In the genomic region with DNA sequence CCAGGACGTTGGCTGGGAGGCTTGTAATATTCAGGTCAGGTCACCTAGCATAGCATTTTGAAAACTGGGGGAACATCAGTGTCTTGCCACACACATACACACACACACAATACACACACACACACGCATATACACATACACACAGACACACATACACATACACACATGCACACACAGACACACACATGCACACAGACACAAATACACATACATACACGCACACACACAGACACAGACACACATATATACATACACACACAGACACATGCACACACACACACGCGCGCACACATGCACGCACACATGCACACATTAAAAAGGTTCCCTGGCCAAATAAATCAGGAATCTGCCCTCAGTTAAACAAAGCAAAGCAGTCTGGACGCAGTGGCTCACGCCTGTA, we compare ENCODE assay signal across 24 cellular contexts. TPM values are rescaled to one million over a fixed set of nuclear protein-coding genes. Genes with fewer than 3 reads are reported as not detected.
"Had no signal": no experiment of that assay in that cellular context is flagged by ENCODE, and none has a peak within 500 bp of the region (broad histone marks: within the 10 kb centered on the region; RNA-seq: fewer than 3 reads in every experiment).

No MANE protein-coding gene starts in this region.

- H2AFZ ChIP-seq: parathyroid adenoma had no signal

- H3K4me3 ChIP-seq: dorsolateral prefrontal cortex, prostate gland, spleen had no signal

- H3K27ac ChIP-seq: dorsolateral prefrontal cortex, parathyroid adenoma, prostate gland, spleen had no signal

- FAIRE-seq: frontal cortex, kidney had no signal

- H3K4me1 ChIP-seq: parathyroid adenoma, prostate gland, spleen had no signal

- ATAC-seq: esophagus mucosa; left cardiac atrium; naive thymus-derived CD8-positive, alpha-beta T cell; sciatic nerve had no signal

- H3K9me3 ChIP-seq: prostate gland, spleen had no signal

- H3K79me2 ChIP-seq: parathyroid adenoma had no signal

- H3K9ac ChIP-seq: parathyroid adenoma had no signal

- H3K27me3 ChIP-seq: dorsolateral prefrontal cortex, spleen had no signal

- H3K36me3 ChIP-seq: prostate gland had no signal

- DNase-seq: cortex of kidney; dorsolateral prefrontal cortex; effector CD8-positive, alpha-beta T cell; left cardiac atrium; mammary epithelial cell; nucleus accumbens; spleen; stimulated activated CD4-positive, alpha-beta T cell treated with anti-CD3 and anti-CD28 coated beads, Interleukin-15, amount 100 ng/mL, for 24 hours; stimulated activated CD4-positive, alpha-beta T cell treated with anti-CD3 and anti-CD28 coated beads, Interleukin-1b, Interleukin-23, amount 100 ng/mL, for 48 hours; stimulated activated CD4-positive, alpha-beta T cell treated with anti-CD3 and anti-CD28 coated beads, Interleukin-4, amount 100 ng/mL, for 24 hours; stimulated activated naive B cell treated with anti-CD40 and anti-IgM and Interleukin-4, amounts not matched to agents 10 μg/mL and 1 μg/mL and 100 μg/mL, for 72 hours; trophoblast cell had no signal

RNA-seq across cellular contexts. Expression of gene MYBPC3, which starts 12.5 kb away (rescaled TPM):
- total RNA-seq: esophagus mucosa, fibroblast of lung, frontal cortex, glomerular endothelial cell, mammary epithelial cell, renal cortical epithelial cell, urinary bladder had no signal
- polyA plus RNA-seq: fibroblast of lung; mammary epithelial cell; naive thymus-derived CD8-positive, alpha-beta T cell; neural cell had no signal

RNA-seq across cellular contexts. Expression of gene SPI1, which starts 38.3 kb away (rescaled TPM):
- total RNA-seq: fibroblast of lung, glomerular endothelial cell, mammary epithelial cell, renal cortical epithelial cell had no signal
- polyA plus RNA-seq: fibroblast of lung; mammary epithelial cell; naive thymus-derived CD8-positive, alpha-beta T cell; neural cell had no signal
